Comparison of ENCODE assay signal across 10 cellular contexts in the genomic region with DNA sequence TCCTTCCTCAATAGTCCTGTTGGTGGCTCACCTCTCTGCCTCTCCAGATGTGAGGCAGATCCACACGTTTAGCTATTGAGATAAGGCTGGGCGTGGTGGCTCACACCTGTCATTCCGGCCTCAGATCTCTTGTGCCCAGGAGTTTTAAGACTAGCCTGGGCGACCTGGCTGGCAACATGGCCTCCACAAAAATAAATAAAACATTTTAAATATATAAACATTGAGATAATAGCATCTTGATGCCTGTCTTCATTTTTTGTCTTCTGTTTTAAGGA. TPM values are rescaled to one million over a fixed set of nuclear protein-coding genes. Genes with fewer than 3 reads are reported as not detected.
A peak's percentile ranks its signal among the peaks of the same experiment; 100 is the strongest.
DNase-seq lines count a peak whose midpoint lies in the region; ATAC-seq and TF ChIP-seq lines count a peak whose summit lies in the region.
"Had no signal": no experiment of that assay in that cellular context is flagged by ENCODE, and none has a peak within 500 bp of the region (broad histone marks: within the 10 kb centered on the region; RNA-seq: fewer than 3 reads in every experiment).

No MANE protein-coding gene starts in this region.

- intact Hi-C loops in Panc1 (cut with micrococcal nuclease; ENCODE audit: unreplicated experiment) (no loop called here), esophagus muscularis mucosa (cut with DNase I) (loop anchor here (5.0 kb wide), 3 partner anchors 33 to 253 kb away; no protein-coding TSS in a partner anchor)

- H3K36me3 ChIP-seq in Panc1 (ENCODE audit: control insufficient read depth, insufficient read depth, low read length) (no peaks in the 10 kb centered on the region), esophagus muscularis mucosa (peaks cover 15 to 21% (median 16%) of the 10 kb centered on the region in 4 donors), skeletal muscle satellite cell (ENCODE audit: insufficient read depth, low read length) (peaks cover 15% of the 10 kb centered on the region)
- H3K36me3 ChIP-seq: brain microvascular endothelial cell had no signal

- H3K27ac ChIP-seq in Panc1 (ENCODE audit: low read length), result peak overlapping the region; percentile 76
- peak overlapping the region; percentile 93 to 100 (median 96) for H3K27ac ChIP-seq in esophagus muscularis mucosa (replicated peaks in 1 of 4)

- H3K9ac ChIP-seq in skeletal muscle satellite cell (ENCODE audit: low read depth, low read length), result peak overlapping the region; percentile 93

- no TSS peak for BruUV-seq in Panc1 (replicated peaks; lab: Mats Ljungman, UMichigan)

- peak overlapping the region; percentile 82 for H3K4me2 ChIP-seq in skeletal muscle satellite cell (ENCODE audit: low read length)

- H3K4me1 ChIP-seq in Panc1 (ENCODE audit: control insufficient read depth, insufficient read depth, low read length) (peaks cover 12% of the 10 kb centered on the region), esophagus muscularis mucosa (peaks cover 31 to 57% (median 47%) of the 10 kb centered on the region in 4 donors), skeletal muscle satellite cell (ENCODE audit: control insufficient read depth, insufficient read depth, low read length) (peaks cover 19% of the 10 kb centered on the region)

- ATAC-seq in Panc1, result no peak
- no peak for ATAC-seq in HG02588 (IDR thresholded peaks at IDR 0.05; ENCODE audit: unreplicated experiment)
- no peak for ATAC-seq in HG03108 (IDR thresholded peaks at IDR 0.05; ENCODE audit: unreplicated experiment)
- ATAC-seq in GM19351 (IDR thresholded peaks at IDR 0.05; ENCODE audit: unreplicated experiment), result no peak

- TF ChIP-seq POLR2A in esophagus muscularis mucosa (IDR thresholded peaks at IDR 0.05; ENCODE audit: low read depth), result no peak

- WGBS in esophagus muscularis mucosa, result 62% methylated on average over 4 of the region's 4 CpGs

- TF ChIP-seq CTCF in GM12864 (IDR thresholded peaks at IDR 0.05; ENCODE audit: low read depth, low read length, missing control alignments) (no peak), Panc1 (IDR thresholded peaks at IDR 0.05) (no peak), esophagus muscularis mucosa (IDR thresholded peaks at IDR 0.05) (no peak)

- peak overlapping the region; percentile 93; the same call in 1 of the 2 replicates for H3K4me3 ChIP-seq in GM12864 (ENCODE audit: low read depth, low read length)
- peak overlapping the region; percentile 64; a peak in 3 of 4 replicates for H3K4me3 ChIP-seq in Panc1 (ENCODE audit: low read depth in 2 of 2, low read length in 2 of 2)
- H3K4me3 ChIP-seq in esophagus muscularis mucosa, result no peak overlapping the region
- peak overlapping the region; percentile 98 for H3K4me3 ChIP-seq in skeletal muscle satellite cell (ENCODE audit: low read length)

- POLR2A ChIA-PET in Panc1 (lab: Charles Lee), result no interaction called here

- no peaks in the 10 kb centered on the region for H3K27me3 ChIP-seq in Panc1 (ENCODE audit: control insufficient read depth, insufficient read depth, low read length)
- peaks cover 0 to 19% (median 0%) of the 10 kb centered on the region in 4 donors for H3K27me3 ChIP-seq in esophagus muscularis mucosa
- peaks cover 11% of the 10 kb centered on the region for H3K27me3 ChIP-seq in skeletal muscle satellite cell (ENCODE audit: control insufficient read depth, insufficient read depth, low read length)
- H3K27me3 ChIP-seq: brain microvascular endothelial cell had no signal

- H3K9me3 ChIP-seq in Panc1 (ENCODE audit: control insufficient read depth, insufficient read depth, low read depth, low read length) (no peaks in the 10 kb centered on the region), esophagus muscularis mucosa (no peaks in the 10 kb centered on the region), skeletal muscle satellite cell (replicated peaks; ENCODE audit: low read length) (no peaks in the 10 kb centered on the region)
- H3K9me3 ChIP-seq: mucosa of descending colon had no signal

- DNase-seq in GM12864 (ENCODE audit: low read depth) (no peak), Panc1 (ENCODE audit: low read depth, low spot score) (no peak), esophagus muscularis mucosa (ENCODE audit: extremely low spot score) (no peak), T1000 (lab: John Stamatoyannopoulos, UW) (no peak)
- DNase-seq: brain microvascular endothelial cell had no signal

- in situ Hi-C loops in Panc1 (cut with HindIII; ENCODE audit: low pct_unique_long_range_greater_than_20kb, low sequenced_read_pairs), result no loop called here

- no peak for TF ChIP-seq EP300 in esophagus muscularis mucosa (IDR thresholded peaks at IDR 0.05)

- CTCF ChIA-PET in Panc1 (lab: Charles Lee), result no interaction called here

RNA-seq across cellular contexts. Expression of gene TMEM250, which starts 1.4 kb away (rescaled TPM):
- 34.0 TPM for total RNA-seq in Panc1 (2021; ENCODE audit: unreplicated experiment)
- polyA plus RNA-seq in Panc1 (2012; ENCODE audit: insufficient read length), result 41.1 TPM
- 10 to 100 TPM; 33.6 to 77.6 (median 59.4) TPM for total RNA-seq in esophagus muscularis mucosa
- total RNA-seq in skeletal muscle satellite cell (2012; rRNA removed), result 39.0 and 51.5 TPM in 2 replicates

RNA-seq across cellular contexts. Expression of gene NACC2, which starts 25.0 kb away (rescaled TPM):
- 62.0 TPM for total RNA-seq in Panc1 (2021; ENCODE audit: unreplicated experiment)
- 46.2 TPM for polyA plus RNA-seq in Panc1 (2012; ENCODE audit: insufficient read length)
- 100 to 1,000 TPM in 3 of 4 donors, 10 to 100 TPM in 1; 93.8 to 192 (median 142) TPM for total RNA-seq in esophagus muscularis mucosa
- total RNA-seq in skeletal muscle satellite cell (2012; rRNA removed), result 19.9 and 20.0 TPM in 2 replicates

Comparison
In these comparisons a context has a peak if more than half of its experiments do, and no peak if none do; other contexts are left out.
1. H3K4me3 ChIP-seq: peak in GM12864 (single experiment), Panc1 (2 of 2) and skeletal muscle satellite cell (single experiment); none in esophagus muscularis mucosa (0 of 4).